Comparison of ENCODE assay signal across 1 cellular context in the genomic region with DNA sequence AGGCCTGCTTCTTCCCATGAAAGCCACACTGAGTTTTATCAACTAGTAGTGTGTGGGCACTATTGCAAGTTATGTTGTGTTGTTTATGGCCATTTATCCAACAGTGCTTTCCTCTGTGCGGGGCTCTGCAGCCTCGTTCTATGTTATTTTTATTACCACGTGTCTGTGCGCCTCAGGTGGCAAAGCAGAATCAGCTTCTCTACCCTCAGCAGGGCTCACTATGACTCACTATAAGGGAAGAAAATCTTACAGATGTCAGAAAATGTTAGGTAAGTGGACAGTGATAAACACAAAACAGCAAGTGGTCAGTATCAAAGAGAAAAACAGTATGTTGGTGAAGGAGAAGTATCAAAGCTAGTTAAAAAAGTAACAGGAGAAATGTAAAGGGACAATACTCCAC.
TF ChIP-seq lines count a peak whose summit lies in the region.

No MANE protein-coding gene starts in this region.

TF ChIP-seq in GM23338, 12 proteins besides CTCF, POLR2A, EP300 and RAD21 (continued from another document):
- TF ChIP-seq, protein P1, sequence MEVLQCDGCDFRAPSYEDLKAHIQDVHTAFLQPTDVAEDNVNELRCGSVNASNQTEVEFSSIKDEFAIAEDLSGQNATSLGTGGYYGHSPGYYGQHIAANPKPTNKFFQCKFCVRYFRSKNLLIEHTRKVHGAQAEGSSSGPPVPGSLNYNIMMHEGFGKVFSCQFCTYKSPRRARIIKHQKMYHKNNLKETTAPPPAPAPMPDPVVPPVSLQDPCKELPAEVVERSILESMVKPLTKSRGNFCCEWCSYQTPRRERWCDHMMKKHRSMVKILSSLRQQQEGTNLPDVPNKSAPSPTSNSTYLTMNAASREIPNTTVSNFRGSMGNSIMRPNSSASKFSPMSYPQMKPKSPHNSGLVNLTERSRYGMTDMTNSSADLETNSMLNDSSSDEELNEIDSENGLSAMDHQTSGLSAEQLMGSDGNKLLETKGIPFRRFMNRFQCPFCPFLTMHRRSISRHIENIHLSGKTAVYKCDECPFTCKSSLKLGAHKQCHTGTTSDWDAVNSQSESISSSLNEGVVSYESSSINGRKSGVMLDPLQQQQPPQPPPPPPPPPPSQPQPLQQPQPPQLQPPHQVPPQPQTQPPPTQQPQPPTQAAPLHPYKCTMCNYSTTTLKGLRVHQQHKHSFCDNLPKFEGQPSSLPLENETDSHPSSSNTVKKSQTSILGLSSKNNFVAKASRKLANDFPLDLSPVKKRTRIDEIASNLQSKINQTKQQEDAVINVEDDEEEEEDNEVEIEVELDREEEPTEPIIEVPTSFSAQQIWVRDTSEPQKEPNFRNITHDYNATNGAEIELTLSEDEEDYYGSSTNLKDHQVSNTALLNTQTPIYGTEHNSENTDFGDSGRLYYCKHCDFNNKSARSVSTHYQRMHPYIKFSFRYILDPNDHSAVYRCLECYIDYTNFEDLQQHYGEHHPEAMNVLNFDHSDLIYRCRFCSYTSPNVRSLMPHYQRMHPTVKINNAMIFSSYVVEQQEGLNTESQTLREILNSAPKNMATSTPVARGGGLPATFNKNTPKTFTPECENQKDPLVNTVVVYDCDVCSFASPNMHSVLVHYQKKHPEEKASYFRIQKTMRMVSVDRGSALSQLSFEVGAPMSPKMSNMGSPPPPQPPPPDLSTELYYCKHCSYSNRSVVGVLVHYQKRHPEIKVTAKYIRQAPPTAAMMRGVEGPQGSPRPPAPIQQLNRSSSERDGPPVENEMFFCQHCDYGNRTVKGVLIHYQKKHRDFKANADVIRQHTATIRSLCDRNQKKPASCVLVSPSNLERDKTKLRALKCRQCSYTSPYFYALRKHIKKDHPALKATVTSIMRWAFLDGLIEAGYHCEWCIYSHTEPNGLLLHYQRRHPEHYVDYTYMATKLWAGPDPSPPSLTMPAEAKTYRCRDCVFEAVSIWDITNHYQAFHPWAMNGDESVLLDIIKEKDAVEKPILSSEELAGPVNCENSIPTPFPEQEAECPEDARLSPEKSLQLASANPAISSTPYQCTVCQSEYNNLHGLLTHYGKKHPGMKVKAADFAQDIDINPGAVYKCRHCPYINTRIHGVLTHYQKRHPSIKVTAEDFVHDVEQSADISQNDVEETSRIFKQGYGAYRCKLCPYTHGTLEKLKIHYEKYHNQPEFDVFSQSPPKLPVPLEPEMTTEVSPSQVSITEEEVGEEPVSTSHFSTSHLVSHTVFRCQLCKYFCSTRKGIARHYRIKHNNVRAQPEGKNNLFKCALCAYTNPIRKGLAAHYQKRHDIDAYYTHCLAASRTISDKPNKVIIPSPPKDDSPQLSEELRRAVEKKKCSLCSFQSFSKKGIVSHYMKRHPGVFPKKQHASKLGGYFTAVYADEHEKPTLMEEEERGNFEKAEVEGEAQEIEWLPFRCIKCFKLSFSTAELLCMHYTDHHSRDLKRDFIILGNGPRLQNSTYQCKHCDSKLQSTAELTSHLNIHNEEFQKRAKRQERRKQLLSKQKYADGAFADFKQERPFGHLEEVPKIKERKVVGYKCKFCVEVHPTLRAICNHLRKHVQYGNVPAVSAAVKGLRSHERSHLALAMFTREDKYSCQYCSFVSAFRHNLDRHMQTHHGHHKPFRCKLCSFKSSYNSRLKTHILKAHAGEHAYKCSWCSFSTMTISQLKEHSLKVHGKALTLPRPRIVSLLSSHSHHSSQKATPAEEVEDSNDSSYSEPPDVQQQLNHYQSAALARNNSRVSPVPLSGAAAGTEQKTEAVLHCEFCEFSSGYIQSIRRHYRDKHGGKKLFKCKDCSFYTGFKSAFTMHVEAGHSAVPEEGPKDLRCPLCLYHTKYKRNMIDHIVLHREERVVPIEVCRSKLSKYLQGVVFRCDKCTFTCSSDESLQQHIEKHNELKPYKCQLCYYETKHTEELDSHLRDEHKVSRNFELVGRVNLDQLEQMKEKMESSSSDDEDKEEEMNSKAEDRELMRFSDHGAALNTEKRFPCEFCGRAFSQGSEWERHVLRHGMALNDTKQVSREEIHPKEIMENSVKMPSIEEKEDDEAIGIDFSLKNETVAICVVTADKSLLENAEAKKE (CRISPR knock-in tag; IDR thresholded peaks at IDR 0.05): no peak
- TF ChIP-seq JUNB (IDR thresholded peaks at IDR 0.05; ENCODE audit: unreplicated experiment): no peak
- TF ChIP-seq, protein P2, sequence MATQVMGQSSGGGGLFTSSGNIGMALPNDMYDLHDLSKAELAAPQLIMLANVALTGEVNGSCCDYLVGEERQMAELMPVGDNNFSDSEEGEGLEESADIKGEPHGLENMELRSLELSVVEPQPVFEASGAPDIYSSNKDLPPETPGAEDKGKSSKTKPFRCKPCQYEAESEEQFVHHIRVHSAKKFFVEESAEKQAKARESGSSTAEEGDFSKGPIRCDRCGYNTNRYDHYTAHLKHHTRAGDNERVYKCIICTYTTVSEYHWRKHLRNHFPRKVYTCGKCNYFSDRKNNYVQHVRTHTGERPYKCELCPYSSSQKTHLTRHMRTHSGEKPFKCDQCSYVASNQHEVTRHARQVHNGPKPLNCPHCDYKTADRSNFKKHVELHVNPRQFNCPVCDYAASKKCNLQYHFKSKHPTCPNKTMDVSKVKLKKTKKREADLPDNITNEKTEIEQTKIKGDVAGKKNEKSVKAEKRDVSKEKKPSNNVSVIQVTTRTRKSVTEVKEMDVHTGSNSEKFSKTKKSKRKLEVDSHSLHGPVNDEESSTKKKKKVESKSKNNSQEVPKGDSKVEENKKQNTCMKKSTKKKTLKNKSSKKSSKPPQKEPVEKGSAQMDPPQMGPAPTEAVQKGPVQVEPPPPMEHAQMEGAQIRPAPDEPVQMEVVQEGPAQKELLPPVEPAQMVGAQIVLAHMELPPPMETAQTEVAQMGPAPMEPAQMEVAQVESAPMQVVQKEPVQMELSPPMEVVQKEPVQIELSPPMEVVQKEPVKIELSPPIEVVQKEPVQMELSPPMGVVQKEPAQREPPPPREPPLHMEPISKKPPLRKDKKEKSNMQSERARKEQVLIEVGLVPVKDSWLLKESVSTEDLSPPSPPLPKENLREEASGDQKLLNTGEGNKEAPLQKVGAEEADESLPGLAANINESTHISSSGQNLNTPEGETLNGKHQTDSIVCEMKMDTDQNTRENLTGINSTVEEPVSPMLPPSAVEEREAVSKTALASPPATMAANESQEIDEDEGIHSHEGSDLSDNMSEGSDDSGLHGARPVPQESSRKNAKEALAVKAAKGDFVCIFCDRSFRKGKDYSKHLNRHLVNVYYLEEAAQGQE (IDR thresholded peaks at IDR 0.05; ENCODE audit: unreplicated experiment): no peak
- TF ChIP-seq POLR2AphosphoS5 (IDR thresholded peaks at IDR 0.05; ENCODE audit: low read depth): no peak
- no peak for TF ChIP-seq ZNF331 (CRISPR knock-in tag; IDR thresholded peaks at IDR 0.05; ENCODE audit: low read depth)
